Comparison of ENCODE assay signal across 9 cellular contexts in genomic region chr19:10291554-10292205, GRCh38. TPM values are rescaled to one million over a fixed set of nuclear protein-coding genes. Genes with fewer than 3 reads are reported as not detected.
A peak's percentile ranks its signal among the peaks of the same experiment; 100 is the strongest.
DNase-seq lines count a peak whose midpoint lies in the region; ATAC-seq and TF ChIP-seq lines count a peak whose summit lies in the region.
"Had no signal": no experiment of that assay in that cellular context is flagged by ENCODE, and none has a peak within 500 bp of the region (broad histone marks: within the 10 kb centered on the region; RNA-seq: fewer than 3 reads in every experiment).

No MANE protein-coding gene starts in this region.

- H3K9ac ChIP-seq in BLaER1, result peak overlapping the region; percentile 22; the same call in 1 of the 2 replicates
- no peak overlapping the region for H3K9ac ChIP-seq in KMS-11
- H3K9ac ChIP-seq in colonic mucosa (ENCODE audit: low read depth in 2 of 2, low read length in 2 of 2), result peak overlapping the region; percentile 40 to 48

- intact Hi-C loops in colonic mucosa (cut with DNase I), result no loop called here

- TF ChIP-seq CTCF in KMS-11 (conservative IDR thresholded peaks at IDR 0.05; ENCODE audit: low read depth, low read length) (no peak), colonic mucosa (IDR thresholded peaks at IDR 0.05) (no peak), nephron progenitor cell (IDR thresholded peaks at IDR 0.05) (no peak)

- peak overlapping the region; percentile 69 for H3K4me3 Mint-ChIP-seq in nephron progenitor cell

- H3K27ac ChIP-seq in BLaER1 (no peak overlapping the region), KMS-11 (no peak overlapping the region), colonic mucosa (no peak overlapping the region)
- H3K27ac ChIP-seq: VCaP had no signal

- H3K4me2 ChIP-seq in BLaER1 (peak overlapping the region; percentile 93), KMS-11 (peak overlapping the region; percentile 88)

- no peaks in the 10 kb centered on the region for H3K36me3 ChIP-seq in BLaER1
- no peaks in the 10 kb centered on the region for H3K36me3 ChIP-seq in KMS-11 (ENCODE audit: insufficient read depth)
- no peaks in the 10 kb centered on the region for H3K36me3 ChIP-seq in colonic mucosa

- ATAC-seq in GM19463 (IDR thresholded peaks at IDR 0.05; ENCODE audit: unreplicated experiment), result no peak

- H3K9me3 ChIP-seq in BLaER1 (peaks cover 13% of the 10 kb centered on the region), colonic mucosa (no peaks in the 10 kb centered on the region)

- H3K27me3 Mint-ChIP-seq in nephron progenitor cell (ENCODE audit: low read depth, poor library complexity), result peaks cover 100% of the 10 kb centered on the region

- H3K27ac Mint-ChIP-seq in nephron progenitor cell, result no peak overlapping the region

- no peaks in the 10 kb centered on the region for H3K9me3 Mint-ChIP-seq in nephron progenitor cell

- no peaks in the 10 kb centered on the region for H3K36me3 Mint-ChIP-seq in nephron progenitor cell (ENCODE audit: low read depth)

- DNase-seq in colonic mucosa (no peak), nephron progenitor cell (no peak), HuH-7 (ENCODE audit: low spot score) (no peak), NCI-H82 treated with DMSO at 0.1 percent for 48 hours (lab: John Stamatoyannopoulos, UW; ENCODE audit: unreplicated experiment) (no peak), NCI-H526 treated with DMSO at 0.1 percent for 48 hours (lab: John Stamatoyannopoulos, UW) (no peak)

- no peaks in the 10 kb centered on the region for H3K79me2 ChIP-seq in KMS-11 (ENCODE audit: insufficient read depth, low read depth)

- peaks cover 100% of the 10 kb centered on the region for H3K27me3 ChIP-seq in BLaER1
- H3K27me3 ChIP-seq in KMS-11 (ENCODE audit: insufficient read depth, low read depth), result peaks cover 26% of the 10 kb centered on the region
- H3K27me3 ChIP-seq in colonic mucosa, result peaks cover 86% of the 10 kb centered on the region

- peak overlapping the region; percentile 58 for H2AFZ ChIP-seq in KMS-11 (ENCODE audit: low read depth)

- H3K4me3 ChIP-seq in BLaER1 (peak overlapping the region; percentile 62), KMS-11 (IDR thresholded peaks at IDR 0.05; ENCODE audit: insufficient read depth, low read depth, low read length) (no peak overlapping the region), colonic mucosa (peak overlapping the region; percentile 42)

- H3K4me1 ChIP-seq in BLaER1 (peaks cover 81% of the 10 kb centered on the region), KMS-11 (ENCODE audit: low read depth, poor library complexity, severe bottlenecking) (peaks cover 30% of the 10 kb centered on the region), colonic mucosa (peaks cover 53% of the 10 kb centered on the region)

- peaks cover 26% of the 10 kb centered on the region for H3K4me1 Mint-ChIP-seq in nephron progenitor cell

- peaks cover 74% of the 10 kb centered on the region for H4K20me1 ChIP-seq in BLaER1
- no peaks in the 10 kb centered on the region for H4K20me1 ChIP-seq in KMS-11 (ENCODE audit: insufficient read depth)

RNA-seq across cellular contexts. Expression of gene ICAM5, which starts 1.9 kb away (rescaled TPM):
- total RNA-seq in colonic mucosa, result 1 to 10 TPM in 1 of 2 donors, under 1 TPM in 1; 0.74 to 1.3 TPM

RNA-seq across cellular contexts. Expression of gene ICAM4, which starts 4.9 kb away (rescaled TPM):
- under 1 TPM; 0.19 to 0.37 TPM for total RNA-seq in colonic mucosa

RNA-seq across cellular contexts. Expression of gene ZGLP1, which starts 17.9 kb away (rescaled TPM):
- 1 to 10 TPM in 1 of 2 donors, under 1 TPM in 1; 0.96 to 5.1 TPM for total RNA-seq in colonic mucosa

RNA-seq across cellular contexts. Expression of gene ICAM1, which starts 20.8 kb away (rescaled TPM):
- total RNA-seq in colonic mucosa, result 10 to 100 TPM in 1 of 2 donors, 1 to 10 TPM in 1; 3.5 to 13.1 TPM

RNA-seq across cellular contexts. Expression of gene FDX2, which starts 24.1 kb away (rescaled TPM):
- total RNA-seq in colonic mucosa, result 10 to 100 TPM; 10.7 to 19.8 TPM
